1 cellular context compared by ENCODE assay signal in the genomic region with DNA sequence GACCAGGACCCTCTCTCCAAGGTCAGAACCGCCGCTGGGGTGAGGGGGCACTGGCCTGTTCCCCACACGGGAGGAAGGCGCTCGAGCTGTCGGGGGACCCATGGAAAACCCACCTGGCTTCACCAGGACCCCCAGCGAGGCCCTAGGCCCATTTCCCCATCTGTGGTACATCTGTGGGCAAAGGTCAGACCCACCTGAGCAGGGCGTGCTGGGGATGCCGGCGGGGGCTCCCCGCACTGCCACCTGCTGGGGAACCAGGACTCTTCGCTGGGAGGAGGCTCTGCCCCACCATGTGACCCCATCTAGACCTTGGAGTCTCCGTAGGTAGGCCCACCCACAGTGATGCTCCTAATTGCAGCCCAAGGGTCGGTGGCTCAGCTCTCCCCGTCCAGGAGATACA.
A peak's percentile ranks its signal among the peaks of the same experiment; 100 is the strongest.
TF ChIP-seq lines count a peak whose summit lies in the region.

No MANE protein-coding gene starts in this region.

TF ChIP-seq in HepG2, 621 proteins besides CTCF, POLR2A, EP300 and RAD21:
- TF ChIP-seq ZNF687 (CRISPR knock-in tag; IDR thresholded peaks at IDR 0.05) (peak; percentile 39; the same call in 1 of the 2 replicates), MAZ (IDR thresholded peaks at IDR 0.05; ENCODE audit: borderline replicate concordance, low read depth, low read length) (no peak), MAZ (CRISPR knock-in tag; IDR thresholded peaks at IDR 0.05; ENCODE audit: low read depth) (no peak), ATRX (CRISPR knock-in tag; IDR thresholded peaks at IDR 0.05; ENCODE audit: borderline replicate concordance) (no peak), HOXA3 (CRISPR knock-in tag; IDR thresholded peaks at IDR 0.05) (0 out of 2 replicates have a peak, but pooled peaks have one; percentile 7), DMTF1 (CRISPR knock-in tag; IDR thresholded peaks at IDR 0.05) (no peak), XRCC5 (optimal IDR thresholded peaks at IDR 0.05; ENCODE audit: low read length) (peak; percentile 19), ZNF549 (CRISPR knock-in tag; IDR thresholded peaks at IDR 0.05) (no peak), ATF4 (CRISPR knock-in tag; IDR thresholded peaks at IDR 0.05) (no peak), ONECUT2 (CRISPR knock-in tag; IDR thresholded peaks at IDR 0.05) (no peak), CCDC6 (CRISPR knock-in tag; IDR thresholded peaks at IDR 0.05) (no peak), AGO2 (optimal IDR thresholded peaks at IDR 0.05; ENCODE audit: low read depth, low read length) (peak; percentile 72), RXRA (CRISPR knock-in tag; IDR thresholded peaks at IDR 0.05) (peak; percentile 36; the same call in 1 of the 2 replicates), ZEB1 (IDR thresholded peaks at IDR 0.05; ENCODE audit: insufficient replicate concordance, low read depth) (peak; percentile 50), ZNF326 (CRISPR knock-in tag; IDR thresholded peaks at IDR 0.05; ENCODE audit: borderline replicate concordance) (no peak), STAG1 (CRISPR knock-in tag; IDR thresholded peaks at IDR 0.05) (peak; percentile 31), HDAC2 (CRISPR knock-in tag; IDR thresholded peaks at IDR 0.05) (no peak), DR1 (CRISPR knock-in tag; IDR thresholded peaks at IDR 0.05) (0 out of 2 replicates have a peak, but pooled peaks have one; percentile 31), RARA (CRISPR knock-in tag; IDR thresholded peaks at IDR 0.05) (no peak), HNF4G (IDR thresholded peaks at IDR 0.05; ENCODE audit: borderline replicate concordance, low read depth, low read length) (peak; percentile 62; the same call in 1 of the 2 replicates), HNF4G (CRISPR knock-in tag; IDR thresholded peaks at IDR 0.05; ENCODE audit: borderline replicate concordance, low read depth) (no peak), TEAD3 (CRISPR knock-in tag; optimal IDR thresholded peaks at IDR 0.05; ENCODE audit: borderline replicate concordance) (no peak), MED8 (CRISPR knock-in tag; IDR thresholded peaks at IDR 0.05; ENCODE audit: insufficient replicate concordance) (peak; percentile 25), ZBTB33 (CRISPR knock-in tag; IDR thresholded peaks at IDR 0.05) (peak; percentile 62; the same call in 1 of the 2 replicates), HNRNPL (IDR thresholded peaks at IDR 0.05; ENCODE audit: low read depth, low read length) (0 out of 2 replicates have a peak, but pooled peaks have one; percentile 27), HNF4A (CRISPR knock-in tag; IDR thresholded peaks at IDR 0.05) (peak; percentile 47)
- TF ChIP-seq, protein P1, sequence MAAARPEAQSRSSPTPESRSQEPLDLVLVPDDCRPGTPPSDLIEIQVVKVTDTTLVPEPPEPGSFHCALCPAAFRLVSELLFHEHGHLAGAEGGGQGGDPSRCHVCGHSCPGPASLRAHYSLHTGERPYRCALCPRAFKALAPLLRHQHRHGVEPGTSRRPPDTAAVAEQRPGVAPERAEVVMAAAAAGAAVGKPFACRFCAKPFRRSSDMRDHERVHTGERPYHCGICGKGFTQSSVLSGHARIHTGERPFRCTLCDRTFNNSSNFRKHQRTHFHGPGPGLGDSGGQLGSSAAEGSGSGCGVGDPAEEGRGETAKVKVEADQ (CRISPR knock-in tag; IDR thresholded peaks at IDR 0.05; ENCODE audit: borderline replicate concordance): no peak
TF ChIP-seq in HepG2: peak in this region for 13.
